8 cellular contexts compared by ENCODE assay signal in the genomic region with DNA sequence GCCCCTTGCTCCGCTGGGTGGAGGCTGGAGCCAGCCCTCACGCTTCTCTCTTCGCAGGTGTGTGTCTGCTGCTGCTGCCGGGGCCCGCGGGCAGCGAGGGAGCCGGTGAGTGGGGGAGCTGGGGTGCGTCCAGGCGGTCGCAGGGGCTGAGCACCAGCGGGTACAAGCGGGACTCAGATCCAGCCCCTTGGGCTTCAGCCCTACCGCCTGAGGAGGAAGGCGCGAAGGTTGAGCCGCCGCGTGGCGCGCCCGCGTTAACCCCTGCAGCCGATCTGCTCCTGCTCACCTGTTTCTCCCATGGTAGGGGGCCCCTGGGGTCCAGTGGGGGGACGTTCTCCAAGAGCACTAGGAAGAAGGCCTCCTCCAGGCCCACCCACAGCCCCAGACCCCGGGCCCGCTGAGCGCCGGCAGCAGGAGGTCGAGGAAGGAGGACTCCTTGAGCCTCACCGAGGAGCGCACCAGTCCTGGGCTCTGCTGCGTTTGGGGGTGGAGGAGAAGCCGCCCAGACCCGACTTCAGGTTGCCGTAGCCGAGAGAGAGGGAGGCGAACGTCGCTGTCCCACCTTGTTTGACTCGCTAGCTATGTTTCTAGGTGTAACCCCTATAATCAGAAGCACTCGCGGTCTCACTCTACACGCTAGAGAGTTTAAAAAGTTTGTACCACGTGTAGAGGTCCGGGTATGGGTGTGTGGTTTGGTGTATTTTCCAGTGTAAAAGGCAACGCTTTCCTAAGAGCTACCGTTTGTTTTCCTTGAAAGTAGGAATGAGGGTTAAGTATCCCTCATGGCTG. TPM values are rescaled to one million over a fixed set of nuclear protein-coding genes. Genes with fewer than 3 reads are reported as not detected.
DNase-seq lines count a peak whose midpoint lies in the region; ATAC-seq, FAIRE-seq and TF ChIP-seq lines count a peak whose summit lies in the region.

No MANE protein-coding gene starts in this region.

- DNase-seq in GM19239 (ENCODE audit: insufficient read length, low spot score): peak; percentile 14
- DNase-seq in activated CD4-positive, alpha-beta memory T cell treated with anti-CD3 and anti-CD28 coated beads for 36 hours: peak; percentile 18
- DNase-seq in fibroblast of mammary gland (ENCODE audit: low read depth): no peak
- no peak for DNase-seq in osteocyte (ENCODE audit: extremely low spot score, unreplicated experiment)
- DNase-seq in effector CD8-positive, alpha-beta T cell (lab: John Stamatoyannopoulos, UW): no peak
- no peak for DNase-seq in OCI-M2 (lab: John Stamatoyannopoulos, UW; ENCODE audit: unreplicated experiment)

- H3K9me3 Mint-ChIP-seq in activated CD4-positive, alpha-beta memory T cell treated with anti-CD3 and anti-CD28 coated beads for 36 hours: no peaks in the 10 kb centered on the region
- H3K9me3 Mint-ChIP-seq in osteocyte (ENCODE audit: unreplicated experiment): no peaks in the 10 kb centered on the region

- no peaks in the 10 kb centered on the region for H3K9me3 ChIP-seq in BLaER1

- H3K27me3 ChIP-seq in BLaER1: no peaks in the 10 kb centered on the region

- H3K4me2 ChIP-seq in BLaER1: peak overlapping the region; percentile 94

- peak; percentile 35 for ATAC-seq in HG03159 (IDR thresholded peaks at IDR 0.05; ENCODE audit: unreplicated experiment)

- peak overlapping the region; percentile 72 for H3K4me3 Mint-ChIP-seq in activated CD4-positive, alpha-beta memory T cell treated with anti-CD3 and anti-CD28 coated beads for 36 hours
- peak overlapping the region; percentile 75 for H3K4me3 Mint-ChIP-seq in osteocyte (ENCODE audit: unreplicated experiment)

- TF ChIP-seq CTCF in fibroblast of mammary gland (conservative IDR thresholded peaks at IDR 0.05; ENCODE audit: control insufficient read depth, insufficient read depth, low read depth, low read length) (no peak), osteocyte (IDR thresholded peaks at IDR 0.05) (no peak)

- intact Hi-C loops in activated CD4-positive, alpha-beta memory T cell treated with anti-CD3 and anti-CD28 coated beads for 36 hours (cut with micrococcal nuclease): loop anchor here (10.0 kb wide), 1 partner anchor 220 kb away; no protein-coding TSS in a partner anchor

- no peaks in the 10 kb centered on the region; the same call in 1 of the 2 replicates for H4K20me1 ChIP-seq in BLaER1

- H3K27ac ChIP-seq in BLaER1: peak overlapping the region; percentile 92

- POLR2A ChIA-PET in activated CD4-positive, alpha-beta memory T cell treated with anti-CD3 and anti-CD28 coated beads for 36 hours (lab: Charles Lee): no interaction called here

- peaks cover 8% of the 10 kb centered on the region for H3K4me1 Mint-ChIP-seq in activated CD4-positive, alpha-beta memory T cell treated with anti-CD3 and anti-CD28 coated beads for 36 hours (ENCODE audit: low read depth)
- H3K4me1 Mint-ChIP-seq in osteocyte (ENCODE audit: unreplicated experiment): peaks cover 8% of the 10 kb centered on the region

- peaks cover 24% of the 10 kb centered on the region for H3K4me1 ChIP-seq in BLaER1

- CTCF ChIA-PET in activated CD4-positive, alpha-beta memory T cell treated with anti-CD3 and anti-CD28 coated beads for 36 hours (lab: Charles Lee): no interaction called here

- H3K27me3 Mint-ChIP-seq in activated CD4-positive, alpha-beta memory T cell treated with anti-CD3 and anti-CD28 coated beads for 36 hours: peaks cover 41% of the 10 kb centered on the region
- peaks cover 34% of the 10 kb centered on the region for H3K27me3 Mint-ChIP-seq in osteocyte (ENCODE audit: unreplicated experiment)

- H3K4me3 ChIP-seq in BLaER1 (peak overlapping the region; percentile 88), fibroblast of mammary gland (ENCODE audit: control insufficient read depth, low read depth, low read length) (peak overlapping the region; percentile 39)

- H3K9ac ChIP-seq in BLaER1: peak overlapping the region; percentile 92

- H3K36me3 ChIP-seq in BLaER1: peaks cover 29% of the 10 kb centered on the region

- H3K36me3 Mint-ChIP-seq in activated CD4-positive, alpha-beta memory T cell treated with anti-CD3 and anti-CD28 coated beads for 36 hours: no peaks in the 10 kb centered on the region
- no peaks in the 10 kb centered on the region for H3K36me3 Mint-ChIP-seq in osteocyte (ENCODE audit: unreplicated experiment)

- no peak overlapping the region for H3K27ac Mint-ChIP-seq in activated CD4-positive, alpha-beta memory T cell treated with anti-CD3 and anti-CD28 coated beads for 36 hours
- no peak overlapping the region for H3K27ac Mint-ChIP-seq in osteocyte (ENCODE audit: unreplicated experiment)

- FAIRE-seq in GM19239 (lab: Jason Lieb, UNC): no peak

RNA-seq across cellular contexts. Expression of a gene that starts 0.8 kb away (rescaled TPM):
- under 1 TPM; 0.45 to 0.75 TPM for total RNA-seq in activated CD4-positive, alpha-beta memory T cell treated with anti-CD3 and anti-CD28 coated beads for 36 hours
- total RNA-seq in osteocyte: 4.8 and 6.0 TPM in 2 replicates

Comparison
In these comparisons a context has a peak if more than half of its experiments do, and no peak if none do; other contexts are left out.
1. DNase-seq: peak in GM19239 (single experiment) and activated CD4-positive, alpha-beta memory T cell treated with anti-CD3 and anti-CD28 coated beads for 36 hours (single experiment); none in fibroblast of mammary gland (single experiment), osteocyte (single experiment), effector CD8-positive, alpha-beta T cell (single experiment) and OCI-M2 (single experiment).